ENCODE assay signal across 8 cellular contexts in genomic region chr2:156400704-156401678, GRCh38. TPM values are rescaled to one million over a fixed set of nuclear protein-coding genes. Genes with fewer than 3 reads are reported as not detected.
DNase-seq lines count a peak whose midpoint lies in the region; ATAC-seq, FAIRE-seq and TF ChIP-seq lines count a peak whose summit lies in the region.

No MANE protein-coding gene starts in this region.

- H3K9me3 ChIP-seq in BLaER1 (no peaks in the 10 kb centered on the region), HepG2 (ENCODE audit: low read length) (no peaks in the 10 kb centered on the region)

- peak; percentile 70 for ATAC-seq in GM19397 (IDR thresholded peaks at IDR 0.05; ENCODE audit: unreplicated experiment)
- ATAC-seq in HG03521 (IDR thresholded peaks at IDR 0.05; ENCODE audit: unreplicated experiment), result peak; percentile 60
- peak; percentile 75 for ATAC-seq in HepG2

- peak; percentile 84 for DNase-seq in NCI-H748 (lab: John Stamatoyannopoulos, UW; ENCODE audit: unreplicated experiment)
- DNase-seq in activated CD4-positive, alpha-beta T cell treated with anti-CD3 and anti-CD28 coated beads, Interleukin-2, amount 50 U/mL, for 48 hours, result peak; percentile 75 to 79
- peak; percentile 62 to 81 (median 68) for DNase-seq in dorsolateral prefrontal cortex
- peak; percentile 76 for DNase-seq in HepG2 (ENCODE audit: low spot score)
- DNase-seq in stimulated activated CD4-positive, alpha-beta T cell treated with anti-CD3 and anti-CD28 coated beads, Interleukin-2, amount 100 ng/mL, for 4 hours (ENCODE audit: low read depth), result peak; percentile 62

- no peak for FAIRE-seq in HepG2 (lab: Jason Lieb, UNC)

- H4K20me1 ChIP-seq in BLaER1 (no peaks in the 10 kb centered on the region), HepG2 (ENCODE audit: insufficient read depth, low read length) (0 out of 2 replicates have a peak, but pooled peaks cover 3% of the 10 kb centered on the region)

- TF ChIP-seq RAD21 in HepG2 (CRISPR knock-in tag; IDR thresholded peaks at IDR 0.05), result no peak

- BruUV-seq in HepG2 (replicated peaks; lab: Mats Ljungman, UMichigan), result no TSS peak

- peak overlapping the region; percentile 83 for H3K4me3 ChIP-seq in BLaER1
- peak overlapping the region; percentile 56 to 98 (median 76) for H3K4me3 ChIP-seq in dorsolateral prefrontal cortex
- peak overlapping the region; percentile 72 to 97 (median 83) for H3K4me3 ChIP-seq in HepG2 (replicated peaks in 1 of 3; ENCODE audit: insufficient read depth in 1 of 3, low read depth in 2 of 3, low read length in 3 of 3)

- in situ Hi-C loops in HepG2 (cut with HindIII; ENCODE audit: extremely low pct_ligation_motif_present, low pct_unique_long_range_greater_than_20kb), result no loop called here

- H2AFZ ChIP-seq in HepG2 (ENCODE audit: low read length), result peak overlapping the region; percentile 94

- no peaks in the 10 kb centered on the region for H3K36me3 ChIP-seq in BLaER1
- H3K36me3 ChIP-seq in HepG2 (replicated peaks in 1 of 2; ENCODE audit: control insufficient read depth in 1 of 2, insufficient read depth in 2 of 2, low read length in 2 of 2), result no peaks in the 10 kb centered on the region

- H3K27me3 ChIP-seq in BLaER1 (no peaks in the 10 kb centered on the region), dorsolateral prefrontal cortex (no peaks in the 10 kb centered on the region), HepG2 (ENCODE audit: control insufficient read depth in 1 of 2, insufficient read depth in 2 of 2, low read length in 2 of 2) (peaks cover 0 to 8% of the 10 kb centered on the region in 2 experiments; a peak in 1 of 5 replicates)

- no peaks in the 10 kb centered on the region for H3K79me2 ChIP-seq in HepG2 (ENCODE audit: insufficient read depth, low read length)

- H3K4me2 ChIP-seq in BLaER1, result peak overlapping the region; percentile 68
- H3K4me2 ChIP-seq in HepG2 (ENCODE audit: low read depth, low read length), result peak overlapping the region; percentile 99

- TF ChIP-seq EP300 in HepG2 (IDR thresholded peaks at IDR 0.05; ENCODE audit: low read depth in 2 of 2, low read length in 2 of 2) (no peak; a peak in 1 of 4 replicates), HepG2 (CRISPR knock-in tag; IDR thresholded peaks at IDR 0.05; ENCODE audit: borderline replicate concordance) (no peak)

- no peak for TF ChIP-seq POLR2A in HepG2 (IDR thresholded peaks at IDR 0.05; ENCODE audit: insufficient read depth in 1 of 2, low read depth in 2 of 2, low read length in 2 of 2)

- CTCF ChIA-PET in HepG2 (lab: Yijun Ruan, JAX; ENCODE audit: low intra/inter-chr PET ratio, low total read pairs), result no interaction called here

- H3K4me1 ChIP-seq in BLaER1 (peaks cover 11% of the 10 kb centered on the region; the same call in 1 of the 2 replicates), HepG2 (ENCODE audit: insufficient read depth, low read length) (peaks cover 36% of the 10 kb centered on the region)

- TF ChIP-seq CTCF in dorsolateral prefrontal cortex (IDR thresholded peaks at IDR 0.05 in 54 of 56, conservative IDR thresholded peaks at IDR 0.05 in 2 of 56; ENCODE audit: low read depth in 1 of 56, partially characterized antibody in 56 of 56), result peak in 5 of 56 donors; percentile 5 to 15 (median 8)
- TF ChIP-seq CTCF in HepG2 (CRISPR knock-in tag; IDR thresholded peaks at IDR 0.05), result no peak

- peak overlapping the region; percentile 82 for H3K9ac ChIP-seq in BLaER1
- peak overlapping the region; percentile 68; the same call in 1 of the 2 replicates for H3K9ac ChIP-seq in HepG2 (ENCODE audit: insufficient read depth, low read depth, low read length)

- POLR2A ChIA-PET in HepG2 (lab: Yijun Ruan, JAX), result no interaction called here

- intact Hi-C loops in dorsolateral prefrontal cortex (cut with DNase I), result loop anchor here (1.0 to 10.0 kb wide), 5 partner anchors 35 to 184 kb away; partner anchors contain the start of gene GPD2 (in 2 of the 2)
- intact Hi-C loops in HepG2 (cut with micrococcal nuclease; ENCODE audit: unreplicated experiment), result loop anchor here (1.0 to 5.0 kb wide), 4 partner anchors 58 to 652 kb away; no protein-coding TSS in a partner anchor

- WGBS in HepG2 (ENCODE audit: low lambda C conversion rate), result under 1% methylated on average over 19 of the region's 19 CpGs

- H3K27ac ChIP-seq in BLaER1, result peak overlapping the region; percentile 77
- H3K27ac ChIP-seq in dorsolateral prefrontal cortex, result peak overlapping the region; percentile 81 to 100 (median 98)
- H3K27ac ChIP-seq in HepG2 (ENCODE audit: extremely low read length, insufficient read depth, low read length), result peak overlapping the region; percentile 38

TF ChIP-seq in HepG2, 621 proteins besides CTCF, POLR2A, EP300 and RAD21 (continues in another document):
- TF ChIP-seq NAIF1 (CRISPR knock-in tag; IDR thresholded peaks at IDR 0.05; ENCODE audit: borderline replicate concordance) (0 out of 2 replicates have a peak, but pooled peaks have one; percentile 9), SNAPC4 (CRISPR knock-in tag; IDR thresholded peaks at IDR 0.05) (0 out of 2 replicates have a peak, but pooled peaks have one; percentile 9), ZNF101 (CRISPR knock-in tag; IDR thresholded peaks at IDR 0.05; ENCODE audit: borderline replicate concordance, low read depth) (no peak), SIX4 (CRISPR knock-in tag; IDR thresholded peaks at IDR 0.05) (0 out of 2 replicates have a peak, but pooled peaks have one; percentile 25), GTF3A (CRISPR knock-in tag; conservative IDR thresholded peaks at IDR 0.05) (peak; percentile 95; the same call in 1 of the 2 replicates), MAFK (conservative IDR thresholded peaks at IDR 0.05 in 1 of 2, IDR thresholded peaks at IDR 0.05 in 1 of 2; ENCODE audit: low read length in 2 of 2) (peak in 1 of 2 experiments; percentile 31; a peak in 1 of 4 replicates), KDM3A (CRISPR knock-in tag; IDR thresholded peaks at IDR 0.05; ENCODE audit: low read depth) (0 out of 2 replicates have a peak, but pooled peaks have one; percentile 36), ZNF235 (CRISPR knock-in tag; IDR thresholded peaks at IDR 0.05; ENCODE audit: borderline replicate concordance) (no peak), ZNF878 (CRISPR knock-in tag; IDR thresholded peaks at IDR 0.05) (peak; percentile 82; the same call in 1 of the 2 replicates), ZNF326 (CRISPR knock-in tag; IDR thresholded peaks at IDR 0.05; ENCODE audit: borderline replicate concordance) (no peak)

RNA-seq across cellular contexts. Expression of gene GPD2, which starts 35.2 kb away (rescaled TPM):
- total RNA-seq in dorsolateral prefrontal cortex, result 10 to 100 TPM; 31.2 to 87.8 (median 46.5) TPM
- 0.65 TPM in 1 of 2 replicates, not detected in the other for total RNA-seq in HepG2 (2016; rRNA removed; fragmentation: Illumina TruSeq; extraction: Trizol)
- total RNA-seq in HepG2 (2016; cell fraction: cytosol; rRNA removed; fragmentation: Illumina TruSeq; extraction: Trizol; ENCODE audit: low read depth), result not detected in 2 replicates
- not detected in 2 replicates for total RNA-seq in HepG2 (2016; cell fraction: insoluble cytoplasmic fraction; rRNA removed; fragmentation: Illumina TruSeq; extraction: Trizol)
- total RNA-seq in HepG2 (2016; cell fraction: membrane; rRNA removed; fragmentation: Illumina TruSeq; extraction: Trizol), result not detected in 2 replicates
- total RNA-seq in HepG2 (2016; cell fraction: nucleus; rRNA removed; fragmentation: Illumina TruSeq; extraction: Trizol), result not detected in 2 replicates
- polyA plus RNA-seq in HepG2 (2011; rRNA removed), result not detected in 2 replicates
- not detected in 2 replicates for polyA plus RNA-seq in HepG2 (2011; cell fraction: cytosol; rRNA removed)
- not detected in 2 replicates for polyA plus RNA-seq in HepG2 (2011; cell fraction: nucleus; rRNA removed)
- not detected in 2 replicates for polyA plus RNA-seq in HepG2 (2012)
- polyA plus RNA-seq in HepG2 (2016; cell fraction: cytosol; fragmentation: Illumina TruSeq; extraction: Trizol; ENCODE audit: low read depth), result not detected in 2 replicates
- polyA plus RNA-seq in HepG2 (2016; cell fraction: insoluble cytoplasmic fraction; fragmentation: Illumina TruSeq; extraction: Trizol; ENCODE audit: low read depth), result not detected in 2 replicates
- not detected in 2 replicates for polyA plus RNA-seq in HepG2 (2016; cell fraction: membrane; fragmentation: Illumina TruSeq; extraction: Trizol; ENCODE audit: low read depth)
- polyA plus RNA-seq in HepG2 (2016; cell fraction: nucleus; fragmentation: Illumina TruSeq; extraction: Trizol; ENCODE audit: insufficient read depth, low read depth), result not detected in 2 replicates
- 64.3 TPM in 1 of 2 replicates, not detected in the other for polyA minus RNA-seq in HepG2 (2011; rRNA and poly(A)+ RNA removed; ENCODE audit: low replicate concordance)
- 0.30 and 0.35 TPM in 2 replicates for polyA minus RNA-seq in HepG2 (2011; cell fraction: cytosol; rRNA and poly(A)+ RNA removed)
- polyA minus RNA-seq in HepG2 (2011; cell fraction: nucleus; rRNA and poly(A)+ RNA removed), result 0.12 and 0.26 TPM in 2 replicates

Comparison
In these comparisons a context has a peak if more than half of its experiments do, and no peak if none do; other contexts are left out.
1. Peak in every context shown above with its lines: DNase-seq, ATAC-seq, H3K4me3 ChIP-seq and H3K27ac ChIP-seq.
2. H3K27ac ChIP-seq: peak in every context shown above with its lines; median percentile 98 in dorsolateral prefrontal cortex; 77 in BLaER1; 38 in HepG2.
3. RNA of gene GPD2, which starts 35.2 kb away (total RNA-seq): 31.2 to 87.8 TPM in dorsolateral prefrontal cortex; 0.65 TPM in HepG2; every median in the first group is over 10 times any median in the second.